ENCODE assay signal across 8 cellular contexts in genomic region chr19:2097330-2098327, GRCh38.
DNase-seq lines count a peak whose midpoint lies in the region; ATAC-seq lines count a peak whose summit lies in the region.

No MANE protein-coding gene starts in this region.

- H3K9me3 Mint-ChIP-seq in activated naive CD4-positive, alpha-beta T cell treated with anti-CD3 and anti-CD28 coated beads, Interleukin-2, amount 50 U/mL, for 24 hours: no peaks in the 10 kb centered on the region

- H3K27ac ChIP-seq in layer of hippocampus (ENCODE audit: low read depth, low read length) (peak overlapping the region; percentile 79), stomach smooth muscle (ENCODE audit: low read length) (peak overlapping the region; percentile 11)

- H3K4me3 Mint-ChIP-seq in activated naive CD4-positive, alpha-beta T cell treated with anti-CD3 and anti-CD28 coated beads, Interleukin-2, amount 50 U/mL, for 24 hours: peak overlapping the region; percentile 84

- no peak for ATAC-seq in GM21786 (IDR thresholded peaks at IDR 0.05; ENCODE audit: unreplicated experiment)
- no peak for ATAC-seq in GM21390 (IDR thresholded peaks at IDR 0.05; ENCODE audit: unreplicated experiment)

- H3K9ac ChIP-seq in stomach smooth muscle (ENCODE audit: low read length in 2 of 2): peak overlapping the region; percentile 29 to 47

- H3K27me3 Mint-ChIP-seq in activated naive CD4-positive, alpha-beta T cell treated with anti-CD3 and anti-CD28 coated beads, Interleukin-2, amount 50 U/mL, for 24 hours: no peaks in the 10 kb centered on the region

- H3K4me3 ChIP-seq in stomach smooth muscle (ENCODE audit: low read length in 2 of 2): peak overlapping the region; percentile 59 to 78

- H3K4me1 Mint-ChIP-seq in activated naive CD4-positive, alpha-beta T cell treated with anti-CD3 and anti-CD28 coated beads, Interleukin-2, amount 50 U/mL, for 24 hours: peaks cover 29% of the 10 kb centered on the region

- H3K27ac Mint-ChIP-seq in activated naive CD4-positive, alpha-beta T cell treated with anti-CD3 and anti-CD28 coated beads, Interleukin-2, amount 50 U/mL, for 24 hours: no peak overlapping the region

- peaks cover 1% of the 10 kb centered on the region for H3K36me3 Mint-ChIP-seq in activated naive CD4-positive, alpha-beta T cell treated with anti-CD3 and anti-CD28 coated beads, Interleukin-2, amount 50 U/mL, for 24 hours

- no peaks in the 10 kb centered on the region for H3K9me3 ChIP-seq in stomach smooth muscle (ENCODE audit: control insufficient read depth in 2 of 2, low read length in 2 of 2)

- H3K27me3 ChIP-seq in layer of hippocampus (ENCODE audit: control insufficient read depth, insufficient read depth, low read length) (no peaks in the 10 kb centered on the region), stomach smooth muscle (ENCODE audit: control insufficient read depth in 1 of 2, insufficient read depth in 2 of 2, low read length in 2 of 2) (no peaks in the 10 kb centered on the region)

- DNase-seq in NCI-H2029 (lab: John Stamatoyannopoulos, UW) (peak; percentile 45), NCI-H2029 treated with DMSO at 0.1 percent for 48 hours (lab: John Stamatoyannopoulos, UW) (no peak), NCI-H1105 (lab: John Stamatoyannopoulos, UW) (peak; percentile 23)

- H3K4me1 ChIP-seq in stomach smooth muscle (ENCODE audit: control insufficient read depth, insufficient read depth, low read length): peaks cover 34% of the 10 kb centered on the region

- H3K36me3 ChIP-seq in stomach smooth muscle (ENCODE audit: control insufficient read depth in 2 of 2, insufficient read depth in 2 of 2, low read length in 2 of 2): peaks cover 13 to 24% of the 10 kb centered on the region in 2 donors
